In genomic region chr2:195657634-195658540, GRCh38 we compare ENCODE assay signal across 1 cellular context.
TF ChIP-seq lines count a peak whose summit lies in the region.

No MANE protein-coding gene starts in this region.

TF ChIP-seq in K562, 482 proteins besides CTCF, POLR2A, EP300 and RAD21 (continued from another document and continues in another):
- TF ChIP-seq E2F5 (CRISPR knock-in tag; IDR thresholded peaks at IDR 0.05) = no peak
- no peak for TF ChIP-seq ZNF24 (IDR thresholded peaks at IDR 0.05)
- TF ChIP-seq MECOM (CRISPR knock-in tag; IDR thresholded peaks at IDR 0.05) = no peak
- TF ChIP-seq ZHX1 (conservative IDR thresholded peaks at IDR 0.05; ENCODE audit: low read length) = no peak
- no peak for TF ChIP-seq CBFB (CRISPR knock-in tag; IDR thresholded peaks at IDR 0.05)
- TF ChIP-seq SPI1 (IDR thresholded peaks at IDR 0.05; ENCODE audit: borderline replicate concordance, low read depth, low read length) = no peak
- TF ChIP-seq RCOR1 (IDR thresholded peaks at IDR 0.05; ENCODE audit: borderline replicate concordance in 1 of 2, low read depth in 2 of 2, low read length in 2 of 2) = no peak
- no peak for TF ChIP-seq ZNF239 (CRISPR knock-in tag; IDR thresholded peaks at IDR 0.05)
- TF ChIP-seq CEBPZ (IDR thresholded peaks at IDR 0.05; ENCODE audit: borderline replicate concordance, low read depth, low read length) = no peak
- no peak for TF ChIP-seq XRCC5 (IDR thresholded peaks at IDR 0.05; ENCODE audit: low read depth, low read length)
- no peak for TF ChIP-seq ZNF41 (CRISPR knock-in tag; conservative IDR thresholded peaks at IDR 0.05)
- no peak for TF ChIP-seq GATAD2A (IDR thresholded peaks at IDR 0.05)
- TF ChIP-seq E4F1 (CRISPR knock-in tag; IDR thresholded peaks at IDR 0.05; ENCODE audit: borderline replicate concordance) = no peak
- TF ChIP-seq STAT5A (IDR thresholded peaks at IDR 0.05; ENCODE audit: borderline replicate concordance, low read length) = no peak
- no peak for TF ChIP-seq CHD2 (IDR thresholded peaks at IDR 0.05; ENCODE audit: low read depth, low read length)
- no peak for TF ChIP-seq NFYB (IDR thresholded peaks at IDR 0.05; ENCODE audit: extremely low read depth, insufficient read length)
- TF ChIP-seq SUPT5H (IDR thresholded peaks at IDR 0.05) = peak; percentile 45
- no peak for TF ChIP-seq CHD7 (IDR thresholded peaks at IDR 0.05; ENCODE audit: low read depth, low read length)
- 0 out of 2 replicates have a peak, but pooled peaks have one; percentile 5 for TF ChIP-seq THRB (CRISPR knock-in tag; conservative IDR thresholded peaks at IDR 0.05)
- no peak for TF ChIP-seq ZNF507 (tag; conservative IDR thresholded peaks at IDR 0.05)
- TF ChIP-seq ATF1 (CRISPR knock-in tag; IDR thresholded peaks at IDR 0.05) = no peak
- peak; percentile 19; the same call in 1 of the 2 replicates for TF ChIP-seq ATF1 (tag; IDR thresholded peaks at IDR 0.05)
- no peak for TF ChIP-seq HMG20B (CRISPR knock-in tag; IDR thresholded peaks at IDR 0.05)
- TF ChIP-seq BRF2 (IDR thresholded peaks at IDR 0.05; ENCODE audit: borderline replicate concordance, insufficient read depth, insufficient read length) = no peak
- TF ChIP-seq LCOR (CRISPR knock-in tag; IDR thresholded peaks at IDR 0.05) = 0 out of 2 replicates have a peak, but pooled peaks have one; percentile 27
- TF ChIP-seq ERF (CRISPR knock-in tag; IDR thresholded peaks at IDR 0.05) = no peak
- no peak for TF ChIP-seq TEAD1 (CRISPR knock-in tag; IDR thresholded peaks at IDR 0.05)
- TF ChIP-seq KLF6 (CRISPR knock-in tag; IDR thresholded peaks at IDR 0.05; ENCODE audit: borderline replicate concordance) = no peak
- no peak for TF ChIP-seq FOXK2 (conservative IDR thresholded peaks at IDR 0.05 in 1 of 2, IDR thresholded peaks at IDR 0.05 in 1 of 2; ENCODE audit: low read depth in 2 of 2)
- no peak for TF ChIP-seq ARID3B (CRISPR knock-in tag; IDR thresholded peaks at IDR 0.05; ENCODE audit: borderline replicate concordance)
- no peak for TF ChIP-seq SNAPC5 (CRISPR knock-in tag; IDR thresholded peaks at IDR 0.05)
- TF ChIP-seq ZFX (CRISPR knock-in tag; IDR thresholded peaks at IDR 0.05) = peak; percentile 75
